21 cellular contexts compared by ENCODE assay signal in genomic region chr16:17133851-17134250, GRCh38.
"Had no signal": no experiment of that assay in that cellular context is flagged by ENCODE, and none has a peak within 500 bp of the region (broad histone marks: within the 10 kb centered on the region; RNA-seq: fewer than 3 reads in every experiment).

No MANE protein-coding gene starts in this region.

- H3K9me3 ChIP-seq: esophagus squamous epithelium, lower lobe of right lung, prostate gland, sigmoid colon, thoracic aorta, tibial nerve, upper lobe of left lung had no signal

- H3K27me3 ChIP-seq: esophagus squamous epithelium, sigmoid colon, tibial nerve, upper lobe of left lung had no signal

- H3K27me3 Mint-ChIP-seq: effector memory CD8-positive, alpha-beta T cell had no signal

- H3K4me3 ChIP-seq: esophagus squamous epithelium, lower lobe of right lung, prostate gland, sigmoid colon, thoracic aorta, tibial nerve, upper lobe of left lung had no signal

- H3K4me3 Mint-ChIP-seq: effector memory CD8-positive, alpha-beta T cell; natural killer cell; neural crest cell; stimulated activated effector memory CD8-positive, alpha-beta T cell treated with anti-CD3 and anti-CD28 coated beads, Interleukin-12 subunit alpha, Interleukin-12 subunit beta, amount 100 ng/mL, for 72 hours had no signal

- ATAC-seq: left ventricle myocardium superior; lower lobe of right lung; right cardiac atrium; stimulated activated naive CD8-positive, alpha-beta T cell treated with anti-CD3 and anti-CD28 coated beads, Interleukin-15, Interleukin-2, amounts not matched to agents 100 U/mL and 50 U/mL, for 24 hours had no signal

- H3K27ac Mint-ChIP-seq: stimulated activated effector memory CD8-positive, alpha-beta T cell treated with anti-CD3 and anti-CD28 coated beads, Interleukin-12 subunit alpha, Interleukin-12 subunit beta, amount 100 ng/mL, for 72 hours had no signal

- H3K27ac ChIP-seq: esophagus squamous epithelium, lower lobe of right lung, prostate gland, sigmoid colon, thoracic aorta, tibial nerve, upper lobe of left lung had no signal

- H3K9me3 Mint-ChIP-seq: effector memory CD8-positive, alpha-beta T cell; natural killer cell; neural crest cell; stimulated activated effector memory CD8-positive, alpha-beta T cell treated with anti-CD3 and anti-CD28 coated beads, Interleukin-12 subunit alpha, Interleukin-12 subunit beta, amount 100 ng/mL, for 72 hours had no signal

- DNase-seq: cortex of kidney; effector memory CD8-positive, alpha-beta T cell; erythroblast; esophagus squamous epithelium; foreskin melanocyte; glutamatergic neuron; left ventricle myocardium superior; lower lobe of right lung; natural killer cell; right cardiac atrium; sigmoid colon; stimulated activated CD4-positive, alpha-beta T cell treated with anti-CD3 and anti-CD28 coated beads, Interleukin-2, amount 100 ng/mL, for 24 hours; stimulated activated CD4-positive, alpha-beta T cell treated with anti-CD3 and anti-CD28 coated beads, Interleukin-4, amount 100 ng/mL, for 24 hours; stimulated activated naive CD8-positive, alpha-beta T cell treated with anti-CD3 and anti-CD28 coated beads, Interleukin-15, Interleukin-2, amounts not matched to agents 100 U/mL and 50 U/mL, for 24 hours; substantia nigra had no signal

- H3K4me1 ChIP-seq: esophagus squamous epithelium, lower lobe of right lung, prostate gland, sigmoid colon, tibial nerve, upper lobe of left lung had no signal
